In the genomic region with DNA sequence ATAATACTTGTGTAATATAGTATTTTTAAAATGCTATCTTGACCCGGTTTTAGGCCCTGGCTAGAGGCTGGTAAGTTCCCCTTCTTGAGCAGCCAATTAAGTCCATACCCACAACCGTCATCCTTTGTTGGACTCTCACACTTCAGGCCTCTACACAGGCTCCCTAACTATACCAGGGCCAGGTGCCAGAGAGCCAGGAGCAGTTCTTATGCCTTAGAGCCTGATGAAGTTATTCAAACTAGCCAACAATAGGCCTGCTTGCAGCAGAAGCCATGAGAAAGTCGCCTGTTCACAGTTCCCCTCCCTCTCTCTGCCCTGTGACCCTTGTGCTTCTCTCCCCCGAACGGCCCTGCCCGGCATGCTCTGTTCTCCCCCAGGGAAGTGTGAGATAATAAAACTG, we compare ENCODE assay signal across 24 cellular contexts.
"Had no signal": no experiment of that assay in that cellular context is flagged by ENCODE, and none has a peak within 500 bp of the region (broad histone marks: within the 10 kb centered on the region; RNA-seq: fewer than 3 reads in every experiment).

No MANE protein-coding gene starts in this region.

- H3K27me3 ChIP-seq: adrenal gland, body of pancreas, SJSA1 had no signal

- H3K4me3 ChIP-seq: adrenal gland, body of pancreas, SJSA1 had no signal

- H3K36me3 Mint-ChIP-seq: activated naive CD4-positive, alpha-beta T cell treated with anti-CD3 and anti-CD28 coated beads, Interleukin-2, amount 50 U/mL, for 24 hours; WTC11 had no signal

- H3K4me3 Mint-ChIP-seq: activated CD4-positive, alpha-beta T cell treated with anti-CD3 and anti-CD28 coated beads for 36 hours; activated CD4-positive, alpha-beta T cell treated with anti-CD3 and anti-CD28 coated beads, Interleukin-2, amount 10 ng/mL, durations not matched to agents 7 days and 5 days; activated CD8-positive, alpha-beta T cell treated with anti-CD3 and anti-CD28 coated beads, Interleukin-2, amount 10 ng/mL, durations not matched to agents 7 days and 5 days; activated naive CD4-positive, alpha-beta T cell treated with anti-CD3 and anti-CD28 coated beads, Interleukin-2, amount 50 U/mL, for 24 hours; activated T-cell treated with anti-CD3 and anti-CD28 coated beads, Interleukin-2, amount 50 U/mL, for 24 hours; IgD-negative memory B cell; T-helper 1 cell treated with Interleukin-12 subunit alpha and Interleukin-12 subunit beta and Interleukin-4 antibody, amounts not matched to agents 30 μg/mL and 1 μg/mL, for 36 hours; T-helper 2 cell treated with Interferon-gamma antibody and Interleukin-4, amounts not matched to agents 5 μg/mL and 100 μg/mL, for 36 hours; WTC11 had no signal

- H3K9ac ChIP-seq: SK-N-SH had no signal

- H3K27ac ChIP-seq: adrenal gland, body of pancreas, SJSA1 had no signal

- DNase-seq: activated CD4-positive, alpha-beta T cell treated with anti-CD3 and anti-CD28 coated beads for 36 hours; activated CD4-positive, alpha-beta T cell treated with anti-CD3 and anti-CD28 coated beads, Interleukin-2, amount 10 ng/mL, durations not matched to agents 7 days and 5 days; activated CD4-positive, alpha-beta T cell treated with anti-CD3 and anti-CD28 coated beads, Interleukin-2, amount 50 U/mL, for 48 hours; activated CD8-positive, alpha-beta T cell treated with anti-CD3 and anti-CD28 coated beads, Interleukin-2, amount 10 ng/mL, durations not matched to agents 7 days and 5 days; activated gamma-delta T cell; activated naive CD4-positive, alpha-beta T cell treated with Interleukin-2 at 50 U/mL for 16 hours; activated T-cell treated with anti-CD3 and anti-CD28 coated beads, Interleukin-2, amount 50 U/mL, for 24 hours; adrenal gland; body of pancreas; Karpas-422; KBM-7; NCI-H1417 treated with DMSO at 0.1 percent for 48 hours; NCI-H187 treated with DMSO at 0.1 percent for 48 hours; NCI-H345; NCI-H524 treated with DMSO at 0.1 percent for 48 hours; SHP77; SK-N-SH had no signal

- H3K4me1 Mint-ChIP-seq: activated CD4-positive, alpha-beta T cell treated with anti-CD3 and anti-CD28 coated beads for 36 hours; activated CD4-positive, alpha-beta T cell treated with anti-CD3 and anti-CD28 coated beads, Interleukin-2, amount 10 ng/mL, durations not matched to agents 7 days and 5 days; activated naive CD4-positive, alpha-beta T cell treated with anti-CD3 and anti-CD28 coated beads, Interleukin-2, amount 50 U/mL, for 24 hours; IgD-negative memory B cell had no signal

- H3K4me2 ChIP-seq: SK-N-SH had no signal

- H3K27me3 Mint-ChIP-seq: activated T-cell treated with anti-CD3 and anti-CD28 coated beads, Interleukin-2, amount 50 U/mL, for 24 hours had no signal

- H3K4me1 ChIP-seq: adrenal gland, body of pancreas, SJSA1 had no signal

- H3K9me3 ChIP-seq: adrenal gland, body of pancreas, SJSA1 had no signal

- H3K9me3 Mint-ChIP-seq: activated CD4-positive, alpha-beta T cell treated with anti-CD3 and anti-CD28 coated beads, Interleukin-2, amount 10 ng/mL, durations not matched to agents 7 days and 5 days; activated T-helper 2 cell treated with anti-CD3 and anti-CD28 coated beads, Interferon-gamma antibody, Interleukin-2, Interleukin-4, amounts not matched to agents 10 μg/mL and 5 μg/mL and 100 μg/mL, durations not matched to agents 14 hours and 24 hours and 36 hours; IgD-negative memory B cell; T-helper 1 cell treated with Interleukin-12 subunit alpha and Interleukin-12 subunit beta and Interleukin-4 antibody, amounts not matched to agents 30 μg/mL and 1 μg/mL, for 36 hours; T-helper 2 cell treated with Interferon-gamma antibody and Interleukin-4, amounts not matched to agents 5 μg/mL and 100 μg/mL, for 36 hours; WTC11 had no signal

- H3K27ac Mint-ChIP-seq: activated CD4-positive, alpha-beta T cell treated with anti-CD3 and anti-CD28 coated beads for 36 hours; activated CD4-positive, alpha-beta T cell treated with anti-CD3 and anti-CD28 coated beads, Interleukin-2, amount 10 ng/mL, durations not matched to agents 7 days and 5 days; activated CD8-positive, alpha-beta T cell treated with anti-CD3 and anti-CD28 coated beads, Interleukin-2, amount 10 ng/mL, durations not matched to agents 7 days and 5 days; activated naive CD4-positive, alpha-beta T cell treated with anti-CD3 and anti-CD28 coated beads, Interleukin-2, amount 50 U/mL, for 24 hours; activated T-cell treated with anti-CD3 and anti-CD28 coated beads, Interleukin-2, amount 50 U/mL, for 24 hours; activated T-helper 2 cell treated with anti-CD3 and anti-CD28 coated beads, Interferon-gamma antibody, Interleukin-2, Interleukin-4, amounts not matched to agents 10 μg/mL and 5 μg/mL and 100 μg/mL, durations not matched to agents 14 hours and 24 hours and 36 hours; IgD-negative memory B cell; T-helper 1 cell treated with Interleukin-12 subunit alpha and Interleukin-12 subunit beta and Interleukin-4 antibody, amounts not matched to agents 30 μg/mL and 1 μg/mL, for 36 hours; T-helper 2 cell treated with Interferon-gamma antibody and Interleukin-4, amounts not matched to agents 5 μg/mL and 100 μg/mL, for 36 hours; WTC11 had no signal

- H3K36me3 ChIP-seq: adrenal gland, SJSA1 had no signal
